ENCODE assay signal across 1 cellular context in the genomic region with DNA sequence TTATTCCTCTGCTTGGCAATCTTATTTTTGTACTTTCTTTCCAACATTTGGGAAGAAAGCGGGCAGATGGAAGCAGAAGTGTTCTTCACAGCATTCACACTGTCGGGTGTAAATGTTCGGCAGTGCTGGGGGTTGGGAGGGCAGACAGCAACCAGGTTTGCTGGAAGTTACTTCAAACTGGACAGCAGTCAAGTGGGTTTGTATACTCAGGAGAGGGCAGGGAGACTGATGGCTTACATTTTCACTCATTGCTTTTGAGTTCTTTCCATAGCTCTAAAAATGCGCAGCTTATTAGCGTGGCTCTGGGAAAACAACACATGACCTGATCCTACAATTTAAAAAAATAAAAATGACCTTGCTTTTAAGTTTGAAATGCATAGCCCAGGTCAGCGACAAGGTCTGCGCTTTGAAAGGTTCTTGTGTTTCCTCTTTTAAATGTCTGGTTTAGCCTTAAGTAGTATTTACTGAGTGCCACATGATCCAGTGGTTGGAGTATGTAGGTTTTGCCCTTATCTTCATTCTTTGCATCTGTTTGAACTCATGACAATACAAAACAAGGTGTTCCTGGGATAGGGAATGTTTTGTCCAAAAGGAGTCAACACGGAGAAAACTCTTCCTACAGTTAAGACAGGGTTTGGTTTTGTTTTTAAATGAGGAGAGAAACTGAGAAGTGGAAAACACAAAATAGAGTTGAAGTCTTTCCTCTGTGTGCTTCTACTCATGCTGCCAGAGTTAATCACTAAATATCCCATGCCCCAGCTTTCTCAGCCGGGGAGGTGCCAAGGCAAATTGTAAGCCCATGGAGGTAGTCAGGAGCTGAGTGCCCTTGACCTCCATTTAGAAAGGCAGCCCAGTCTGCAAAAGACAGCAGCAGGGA.
A peak's percentile ranks its signal among the peaks of the same experiment; 100 is the strongest.
TF ChIP-seq lines count a peak whose summit lies in the region.

No MANE protein-coding gene starts in this region.

TF ChIP-seq in HepG2, 621 proteins besides CTCF, POLR2A, EP300 and RAD21 (continued from another document and continues in another):
- TF ChIP-seq, protein P1, sequence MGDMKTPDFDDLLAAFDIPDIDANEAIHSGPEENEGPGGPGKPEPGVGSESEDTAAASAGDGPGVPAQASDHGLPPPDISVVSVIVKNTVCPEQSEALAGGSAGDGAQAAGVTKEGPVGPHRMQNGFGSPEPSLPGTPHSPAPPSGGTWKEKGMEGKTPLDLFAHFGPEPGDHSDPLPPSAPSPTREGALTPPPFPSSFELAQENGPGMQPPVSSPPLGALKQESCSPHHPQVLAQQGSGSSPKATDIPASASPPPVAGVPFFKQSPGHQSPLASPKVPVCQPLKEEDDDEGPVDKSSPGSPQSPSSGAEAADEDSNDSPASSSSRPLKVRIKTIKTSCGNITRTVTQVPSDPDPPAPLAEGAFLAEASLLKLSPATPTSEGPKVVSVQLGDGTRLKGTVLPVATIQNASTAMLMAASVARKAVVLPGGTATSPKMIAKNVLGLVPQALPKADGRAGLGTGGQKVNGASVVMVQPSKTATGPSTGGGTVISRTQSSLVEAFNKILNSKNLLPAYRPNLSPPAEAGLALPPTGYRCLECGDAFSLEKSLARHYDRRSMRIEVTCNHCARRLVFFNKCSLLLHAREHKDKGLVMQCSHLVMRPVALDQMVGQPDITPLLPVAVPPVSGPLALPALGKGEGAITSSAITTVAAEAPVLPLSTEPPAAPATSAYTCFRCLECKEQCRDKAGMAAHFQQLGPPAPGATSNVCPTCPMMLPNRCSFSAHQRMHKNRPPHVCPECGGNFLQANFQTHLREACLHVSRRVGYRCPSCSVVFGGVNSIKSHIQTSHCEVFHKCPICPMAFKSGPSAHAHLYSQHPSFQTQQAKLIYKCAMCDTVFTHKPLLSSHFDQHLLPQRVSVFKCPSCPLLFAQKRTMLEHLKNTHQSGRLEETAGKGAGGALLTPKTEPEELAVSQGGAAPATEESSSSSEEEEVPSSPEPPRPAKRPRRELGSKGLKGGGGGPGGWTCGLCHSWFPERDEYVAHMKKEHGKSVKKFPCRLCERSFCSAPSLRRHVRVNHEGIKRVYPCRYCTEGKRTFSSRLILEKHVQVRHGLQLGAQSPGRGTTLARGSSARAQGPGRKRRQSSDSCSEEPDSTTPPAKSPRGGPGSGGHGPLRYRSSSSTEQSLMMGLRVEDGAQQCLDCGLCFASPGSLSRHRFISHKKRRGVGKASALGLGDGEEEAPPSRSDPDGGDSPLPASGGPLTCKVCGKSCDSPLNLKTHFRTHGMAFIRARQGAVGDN (CRISPR knock-in tag; IDR thresholded peaks at IDR 0.05) = no peak
- TF ChIP-seq SMARCC2 (IDR thresholded peaks at IDR 0.05) (no peak), PCBP1 (IDR thresholded peaks at IDR 0.05; ENCODE audit: borderline replicate concordance, low read depth, low read length) (no peak), NFKBIZ (CRISPR knock-in tag; IDR thresholded peaks at IDR 0.05) (peak; percentile 74; the same call in 1 of the 2 replicates), ZNF317 (CRISPR knock-in tag; IDR thresholded peaks at IDR 0.05) (peak; percentile 8; the same call in 1 of the 2 replicates), ZSCAN22 (CRISPR knock-in tag; IDR thresholded peaks at IDR 0.05) (no peak), TCF12 (IDR thresholded peaks at IDR 0.05) (no peak), TCF12 (CRISPR knock-in tag; IDR thresholded peaks at IDR 0.05) (no peak), SOX6 (IDR thresholded peaks at IDR 0.05) (no peak), SOX6 (CRISPR knock-in tag; IDR thresholded peaks at IDR 0.05) (peak; percentile 95), IRX3 (CRISPR knock-in tag; IDR thresholded peaks at IDR 0.05; ENCODE audit: borderline replicate concordance, low read depth) (no peak), ISX (CRISPR knock-in tag; conservative IDR thresholded peaks at IDR 0.05) (no peak), HNF4A (CRISPR knock-in tag; IDR thresholded peaks at IDR 0.05) (peak; percentile 67), ZNF879 (CRISPR knock-in tag; IDR thresholded peaks at IDR 0.05) (no peak), BRCA1 (CRISPR knock-in tag; IDR thresholded peaks at IDR 0.05) (0 out of 2 replicates have a peak, but pooled peaks have one; percentile 61), ZSCAN20 (CRISPR knock-in tag; IDR thresholded peaks at IDR 0.05; ENCODE audit: borderline replicate concordance) (no peak), STAG1 (CRISPR knock-in tag; IDR thresholded peaks at IDR 0.05) (no peak), ZNF343 (CRISPR knock-in tag; IDR thresholded peaks at IDR 0.05) (no peak), RXRA (CRISPR knock-in tag; IDR thresholded peaks at IDR 0.05) (no peak), ZNF484 (CRISPR knock-in tag; IDR thresholded peaks at IDR 0.05; ENCODE audit: borderline replicate concordance, low read depth) (no peak), MED1 (CRISPR knock-in tag; IDR thresholded peaks at IDR 0.05) (peak; percentile 95), ZSCAN21 (CRISPR knock-in tag; IDR thresholded peaks at IDR 0.05; ENCODE audit: borderline replicate concordance) (no peak), HMG20A (CRISPR knock-in tag; IDR thresholded peaks at IDR 0.05; ENCODE audit: borderline replicate concordance) (peak; percentile 44; the same call in 1 of the 2 replicates), SATB2 (CRISPR knock-in tag; IDR thresholded peaks at IDR 0.05) (peak; percentile 33; the same call in 1 of the 2 replicates), SPEN (CRISPR knock-in tag; IDR thresholded peaks at IDR 0.05; ENCODE audit: low read depth) (peak; percentile 11; the same call in 1 of the 2 replicates), ZNF678 (CRISPR knock-in tag; IDR thresholded peaks at IDR 0.05) (no peak), KAT8 (CRISPR knock-in tag; IDR thresholded peaks at IDR 0.05) (peak; percentile 33; the same call in 1 of the 2 replicates), ZNF776 (CRISPR knock-in tag; IDR thresholded peaks at IDR 0.05) (no peak), TCF7 (IDR thresholded peaks at IDR 0.05; ENCODE audit: low read depth) (peak; percentile 78), KLF16 (CRISPR knock-in tag; IDR thresholded peaks at IDR 0.05) (peak in 1 of 2 experiments; percentile 31; a peak in 1 of 4 replicates), ZNF33B (CRISPR knock-in tag; IDR thresholded peaks at IDR 0.05) (no peak), MEF2D (CRISPR knock-in tag; IDR thresholded peaks at IDR 0.05) (peak; percentile 57; the same call in 1 of the 2 replicates), BORCS8-MEF2B (CRISPR knock-in tag; IDR thresholded peaks at IDR 0.05) (0 out of 2 replicates have a peak, but pooled peaks have one; percentile 20), ARNTL (CRISPR knock-in tag; IDR thresholded peaks at IDR 0.05) (no peak), ZNF543 (CRISPR knock-in tag; IDR thresholded peaks at IDR 0.05) (no peak), ZBTB3 (CRISPR knock-in tag; IDR thresholded peaks at IDR 0.05; ENCODE audit: borderline replicate concordance, low read depth) (no peak), TAF1 (CRISPR knock-in tag; IDR thresholded peaks at IDR 0.05) (peak; percentile 67), SALL1 (CRISPR knock-in tag; IDR thresholded peaks at IDR 0.05) (peak; percentile 3; the same call in 1 of the 2 replicates), ZNF20 (CRISPR knock-in tag; IDR thresholded peaks at IDR 0.05) (no peak), FOXC1 (CRISPR knock-in tag; IDR thresholded peaks at IDR 0.05; ENCODE audit: borderline replicate concordance) (no peak), ZC3H4 (CRISPR knock-in tag; IDR thresholded peaks at IDR 0.05; ENCODE audit: borderline replicate concordance) (no peak)
- TF ChIP-seq, protein P2, sequence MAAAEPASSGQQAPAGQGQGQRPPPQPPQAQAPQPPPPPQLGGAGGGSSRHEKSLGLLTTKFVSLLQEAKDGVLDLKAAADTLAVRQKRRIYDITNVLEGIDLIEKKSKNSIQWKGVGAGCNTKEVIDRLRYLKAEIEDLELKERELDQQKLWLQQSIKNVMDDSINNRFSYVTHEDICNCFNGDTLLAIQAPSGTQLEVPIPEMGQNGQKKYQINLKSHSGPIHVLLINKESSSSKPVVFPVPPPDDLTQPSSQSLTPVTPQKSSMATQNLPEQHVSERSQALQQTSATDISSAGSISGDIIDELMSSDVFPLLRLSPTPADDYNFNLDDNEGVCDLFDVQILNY (CRISPR knock-in tag; conservative IDR thresholded peaks at IDR 0.05) = no peak
- TF ChIP-seq, protein P3, sequence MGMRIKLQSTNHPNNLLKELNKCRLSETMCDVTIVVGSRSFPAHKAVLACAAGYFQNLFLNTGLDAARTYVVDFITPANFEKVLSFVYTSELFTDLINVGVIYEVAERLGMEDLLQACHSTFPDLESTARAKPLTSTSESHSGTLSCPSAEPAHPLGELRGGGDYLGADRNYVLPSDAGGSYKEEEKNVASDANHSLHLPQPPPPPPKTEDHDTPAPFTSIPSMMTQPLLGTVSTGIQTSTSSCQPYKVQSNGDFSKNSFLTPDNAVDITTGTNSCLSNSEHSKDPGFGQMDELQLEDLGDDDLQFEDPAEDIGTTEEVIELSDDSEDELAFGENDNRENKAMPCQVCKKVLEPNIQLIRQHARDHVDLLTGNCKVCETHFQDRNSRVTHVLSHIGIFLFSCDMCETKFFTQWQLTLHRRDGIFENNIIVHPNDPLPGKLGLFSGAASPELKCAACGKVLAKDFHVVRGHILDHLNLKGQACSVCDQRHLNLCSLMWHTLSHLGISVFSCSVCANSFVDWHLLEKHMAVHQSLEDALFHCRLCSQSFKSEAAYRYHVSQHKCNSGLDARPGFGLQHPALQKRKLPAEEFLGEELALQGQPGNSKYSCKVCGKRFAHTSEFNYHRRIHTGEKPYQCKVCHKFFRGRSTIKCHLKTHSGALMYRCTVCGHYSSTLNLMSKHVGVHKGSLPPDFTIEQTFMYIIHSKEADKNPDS (CRISPR knock-in tag; IDR thresholded peaks at IDR 0.05) = no peak
- TF ChIP-seq, protein P4, sequence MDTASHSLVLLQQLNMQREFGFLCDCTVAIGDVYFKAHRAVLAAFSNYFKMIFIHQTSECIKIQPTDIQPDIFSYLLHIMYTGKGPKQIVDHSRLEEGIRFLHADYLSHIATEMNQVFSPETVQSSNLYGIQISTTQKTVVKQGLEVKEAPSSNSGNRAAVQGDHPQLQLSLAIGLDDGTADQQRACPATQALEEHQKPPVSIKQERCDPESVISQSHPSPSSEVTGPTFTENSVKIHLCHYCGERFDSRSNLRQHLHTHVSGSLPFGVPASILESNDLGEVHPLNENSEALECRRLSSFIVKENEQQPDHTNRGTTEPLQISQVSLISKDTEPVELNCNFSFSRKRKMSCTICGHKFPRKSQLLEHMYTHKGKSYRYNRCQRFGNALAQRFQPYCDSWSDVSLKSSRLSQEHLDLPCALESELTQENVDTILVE (CRISPR knock-in tag; IDR thresholded peaks at IDR 0.05) = no peak
- TF ChIP-seq, protein P5, sequence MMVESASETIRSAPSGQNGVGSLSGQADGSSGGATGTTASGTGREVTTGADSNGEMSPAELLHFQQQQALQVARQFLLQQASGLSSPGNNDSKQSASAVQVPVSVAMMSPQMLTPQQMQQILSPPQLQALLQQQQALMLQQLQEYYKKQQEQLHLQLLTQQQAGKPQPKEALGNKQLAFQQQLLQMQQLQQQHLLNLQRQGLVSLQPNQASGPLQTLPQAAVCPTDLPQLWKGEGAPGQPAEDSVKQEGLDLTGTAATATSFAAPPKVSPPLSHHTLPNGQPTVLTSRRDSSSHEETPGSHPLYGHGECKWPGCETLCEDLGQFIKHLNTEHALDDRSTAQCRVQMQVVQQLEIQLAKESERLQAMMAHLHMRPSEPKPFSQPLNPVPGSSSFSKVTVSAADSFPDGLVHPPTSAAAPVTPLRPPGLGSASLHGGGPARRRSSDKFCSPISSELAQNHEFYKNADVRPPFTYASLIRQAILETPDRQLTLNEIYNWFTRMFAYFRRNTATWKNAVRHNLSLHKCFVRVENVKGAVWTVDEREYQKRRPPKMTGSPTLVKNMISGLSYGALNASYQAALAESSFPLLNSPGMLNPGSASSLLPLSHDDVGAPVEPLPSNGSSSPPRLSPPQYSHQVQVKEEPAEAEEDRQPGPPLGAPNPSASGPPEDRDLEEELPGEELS (CRISPR knock-in tag; IDR thresholded peaks at IDR 0.05) = peak; percentile 84
- TF ChIP-seq, protein P6, sequence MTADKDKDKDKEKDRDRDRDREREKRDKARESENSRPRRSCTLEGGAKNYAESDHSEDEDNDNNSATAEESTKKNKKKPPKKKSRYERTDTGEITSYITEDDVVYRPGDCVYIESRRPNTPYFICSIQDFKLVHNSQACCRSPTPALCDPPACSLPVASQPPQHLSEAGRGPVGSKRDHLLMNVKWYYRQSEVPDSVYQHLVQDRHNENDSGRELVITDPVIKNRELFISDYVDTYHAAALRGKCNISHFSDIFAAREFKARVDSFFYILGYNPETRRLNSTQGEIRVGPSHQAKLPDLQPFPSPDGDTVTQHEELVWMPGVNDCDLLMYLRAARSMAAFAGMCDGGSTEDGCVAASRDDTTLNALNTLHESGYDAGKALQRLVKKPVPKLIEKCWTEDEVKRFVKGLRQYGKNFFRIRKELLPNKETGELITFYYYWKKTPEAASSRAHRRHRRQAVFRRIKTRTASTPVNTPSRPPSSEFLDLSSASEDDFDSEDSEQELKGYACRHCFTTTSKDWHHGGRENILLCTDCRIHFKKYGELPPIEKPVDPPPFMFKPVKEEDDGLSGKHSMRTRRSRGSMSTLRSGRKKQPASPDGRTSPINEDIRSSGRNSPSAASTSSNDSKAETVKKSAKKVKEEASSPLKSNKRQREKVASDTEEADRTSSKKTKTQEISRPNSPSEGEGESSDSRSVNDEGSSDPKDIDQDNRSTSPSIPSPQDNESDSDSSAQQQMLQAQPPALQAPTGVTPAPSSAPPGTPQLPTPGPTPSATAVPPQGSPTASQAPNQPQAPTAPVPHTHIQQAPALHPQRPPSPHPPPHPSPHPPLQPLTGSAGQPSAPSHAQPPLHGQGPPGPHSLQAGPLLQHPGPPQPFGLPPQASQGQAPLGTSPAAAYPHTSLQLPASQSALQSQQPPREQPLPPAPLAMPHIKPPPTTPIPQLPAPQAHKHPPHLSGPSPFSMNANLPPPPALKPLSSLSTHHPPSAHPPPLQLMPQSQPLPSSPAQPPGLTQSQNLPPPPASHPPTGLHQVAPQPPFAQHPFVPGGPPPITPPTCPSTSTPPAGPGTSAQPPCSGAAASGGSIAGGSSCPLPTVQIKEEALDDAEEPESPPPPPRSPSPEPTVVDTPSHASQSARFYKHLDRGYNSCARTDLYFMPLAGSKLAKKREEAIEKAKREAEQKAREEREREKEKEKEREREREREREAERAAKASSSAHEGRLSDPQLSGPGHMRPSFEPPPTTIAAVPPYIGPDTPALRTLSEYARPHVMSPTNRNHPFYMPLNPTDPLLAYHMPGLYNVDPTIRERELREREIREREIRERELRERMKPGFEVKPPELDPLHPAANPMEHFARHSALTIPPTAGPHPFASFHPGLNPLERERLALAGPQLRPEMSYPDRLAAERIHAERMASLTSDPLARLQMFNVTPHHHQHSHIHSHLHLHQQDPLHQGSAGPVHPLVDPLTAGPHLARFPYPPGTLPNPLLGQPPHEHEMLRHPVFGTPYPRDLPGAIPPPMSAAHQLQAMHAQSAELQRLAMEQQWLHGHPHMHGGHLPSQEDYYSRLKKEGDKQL (CRISPR knock-in tag; IDR thresholded peaks at IDR 0.05; ENCODE audit: low read depth) = 0 out of 2 replicates have a peak, but pooled peaks have one; percentile 45
- TF ChIP-seq, protein P7, sequence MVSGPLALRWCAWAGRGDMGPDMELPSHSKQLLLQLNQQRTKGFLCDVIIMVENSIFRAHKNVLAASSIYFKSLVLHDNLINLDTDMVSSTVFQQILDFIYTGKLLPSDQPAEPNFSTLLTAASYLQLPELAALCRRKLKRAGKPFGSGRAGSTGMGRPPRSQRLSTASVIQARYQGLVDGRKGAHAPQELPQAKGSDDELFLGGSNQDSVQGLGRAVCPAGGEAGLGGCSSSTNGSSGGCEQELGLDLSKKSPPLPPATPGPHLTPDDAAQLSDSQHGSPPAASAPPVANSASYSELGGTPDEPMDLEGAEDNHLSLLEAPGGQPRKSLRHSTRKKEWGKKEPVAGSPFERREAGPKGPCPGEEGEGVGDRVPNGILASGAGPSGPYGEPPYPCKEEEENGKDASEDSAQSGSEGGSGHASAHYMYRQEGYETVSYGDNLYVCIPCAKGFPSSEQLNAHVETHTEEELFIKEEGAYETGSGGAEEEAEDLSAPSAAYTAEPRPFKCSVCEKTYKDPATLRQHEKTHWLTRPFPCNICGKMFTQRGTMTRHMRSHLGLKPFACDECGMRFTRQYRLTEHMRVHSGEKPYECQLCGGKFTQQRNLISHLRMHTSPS (CRISPR knock-in tag; IDR thresholded peaks at IDR 0.05; ENCODE audit: low read depth) = no peak
